23 cellular contexts compared by ENCODE assay signal in the genomic region with DNA sequence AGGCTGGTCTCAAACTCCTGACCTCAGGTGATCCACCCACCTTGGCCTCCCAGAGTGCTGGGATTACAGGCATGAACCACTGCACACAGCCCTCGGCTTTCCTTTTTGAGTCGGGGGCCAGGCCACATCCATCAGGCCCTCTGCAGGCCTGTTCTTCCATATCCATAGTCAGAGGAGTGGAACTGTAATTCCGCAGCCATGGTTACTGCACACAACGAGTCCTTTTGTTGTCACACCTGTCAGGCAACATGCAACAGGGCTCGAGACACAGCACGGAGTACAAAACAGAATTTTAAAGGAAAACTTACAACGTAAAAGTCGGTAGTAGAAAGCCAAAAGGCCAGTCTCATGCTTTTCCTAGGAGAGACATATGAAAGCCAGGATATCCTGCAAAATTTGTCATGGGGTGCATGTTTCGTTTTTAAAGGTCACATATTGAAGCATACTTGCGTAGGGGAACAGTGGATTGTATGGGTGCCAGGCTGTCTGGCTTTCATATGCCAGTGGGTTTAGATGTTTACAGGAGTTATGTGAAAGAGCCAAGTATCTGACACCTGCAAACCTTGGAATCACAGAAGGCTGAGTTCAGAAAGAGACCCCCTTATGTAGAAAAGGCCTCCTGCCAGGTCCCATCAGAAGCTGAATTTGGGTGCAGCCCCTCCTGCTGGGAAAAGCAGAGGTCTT.
A peak's percentile ranks its signal among the peaks of the same experiment; 100 is the strongest.
DNase-seq lines count a peak whose midpoint lies in the region; ATAC-seq and TF ChIP-seq lines count a peak whose summit lies in the region.
"Had no signal": no experiment of that assay in that cellular context is flagged by ENCODE, and none has a peak within 500 bp of the region (broad histone marks: within the 10 kb centered on the region; RNA-seq: fewer than 3 reads in every experiment).

No MANE protein-coding gene starts in this region.

- intact Hi-C loops in OCI-LY7 (cut with micrococcal nuclease; ENCODE audit: unreplicated experiment) = loop anchor here (5.0 kb wide), 2 partner anchors 357 to 662 kb away; no protein-coding TSS in a partner anchor
- intact Hi-C loops in thyroid gland (cut with DNase I) = no loop called here

- ATAC-seq in GM21367 (IDR thresholded peaks at IDR 0.05; ENCODE audit: unreplicated experiment) (no peak), HG03108 (IDR thresholded peaks at IDR 0.05; ENCODE audit: unreplicated experiment) (no peak)
- ATAC-seq: effector memory CD8-positive, alpha-beta T cell; gastroesophageal sphincter; WTC11 had no signal

- H3K4me3 ChIP-seq in OCI-LY7 (ENCODE audit: low read depth, low read length, poor library complexity, severe bottlenecking) = no peak overlapping the region
- H3K4me3 ChIP-seq in thyroid gland (replicated peaks in 1 of 3) = no peak overlapping the region
- H3K4me3 ChIP-seq: esophagus muscularis mucosa, gastroesophageal sphincter, Peyer's patch had no signal

- no peaks in the 10 kb centered on the region for H3K9me2 ChIP-seq in OCI-LY7 (ENCODE audit: insufficient read depth, low read length)

- H3K4me1 ChIP-seq in OCI-LY7 (ENCODE audit: insufficient read depth, low read length, poor library complexity, severe bottlenecking) = peaks cover 91% of the 10 kb centered on the region
- H3K4me1 ChIP-seq in thyroid gland = no peaks in the 10 kb centered on the region
- H3K4me1 ChIP-seq: esophagus muscularis mucosa, Peyer's patch had no signal

- no peaks in the 10 kb centered on the region for H4K20me1 ChIP-seq in OCI-LY7 (ENCODE audit: insufficient read depth, low read length)

- CTCF ChIA-PET in OCI-LY7 (lab: Charles Lee; ENCODE audit: unreplicated experiment) = no interaction called here

- H3K27ac ChIP-seq in OCI-LY7 (ENCODE audit: low read depth, low read length, poor library complexity, severe bottlenecking) = peak overlapping the region; percentile 76
- H3K27ac ChIP-seq in thyroid gland = no peak overlapping the region
- H3K27ac ChIP-seq: brain microvascular endothelial cell, esophagus muscularis mucosa, gastroesophageal sphincter, KMS-11, Peyer's patch had no signal

- BruUV-seq in OCI-LY7 (replicated peaks; lab: Mats Ljungman, UMichigan) = no TSS peak

- WGBS in thyroid gland, 2 donors = 53 to 59% methylated on average over 8 to 10 of the region's 10 CpGs

- peak; percentile 4 to 56 for DNase-seq in NCI-H526 (lab: John Stamatoyannopoulos, UW)
- no peak for DNase-seq in NCI-H526 treated with DMSO at 0.1 percent for 48 hours (lab: John Stamatoyannopoulos, UW)
- DNase-seq in NCI-H2081 treated with DMSO at 0.1 percent for 48 hours (lab: John Stamatoyannopoulos, UW) = peak; percentile 37
- no peak for DNase-seq in OCI-LY7 (ENCODE audit: low spot score)
- peak; percentile 51 to 67 for DNase-seq in thyroid gland
- no peak for DNase-seq in ecto neural progenitor cell (ENCODE audit: low spot score)
- DNase-seq: activated CD4-positive, alpha-beta T cell treated with anti-CD3 and anti-CD28 coated beads, Interleukin-2, amount 50 U/mL, for 4 hours; activated CD8-positive, alpha-beta memory T cell treated with anti-CD3 and anti-CD28 coated beads, Interleukin-2, amount 50 U/mL, for 48 hours; activated effector memory CD4-positive, alpha-beta T cell treated with Interleukin-2 at 50 U/mL for 16 hours; brain microvascular endothelial cell; C1 segment of cervical spinal cord; effector memory CD8-positive, alpha-beta T cell; GF-D8; H7; NCI-H82; nucleus accumbens; Peyer's patch had no signal

- TF ChIP-seq CTCF in OCI-LY7 (conservative IDR thresholded peaks at IDR 0.05; ENCODE audit: low read length) = no peak
- TF ChIP-seq CTCF in thyroid gland (IDR thresholded peaks at IDR 0.05) = peak in 1 of 6 experiments; percentile 25

- TF ChIP-seq POLR2A in thyroid gland (IDR thresholded peaks at IDR 0.05) = no peak

- no peaks in the 10 kb centered on the region for H3K36me3 ChIP-seq in OCI-LY7 (ENCODE audit: insufficient read depth, low read length)
- H3K36me3 ChIP-seq in thyroid gland = no peaks in the 10 kb centered on the region
- H3K36me3 ChIP-seq: brain microvascular endothelial cell, esophagus muscularis mucosa, gastroesophageal sphincter, Peyer's patch had no signal

- POLR2A ChIA-PET in OCI-LY7 (lab: Charles Lee) = interaction anchor here (0.7 to 9.8 kb wide), 3 partner anchors 144 to 350 kb away, joined by 3 to 134 read pairs (median 5); no protein-coding TSS in a partner anchor

- H3K9me3 ChIP-seq in OCI-LY7 (ENCODE audit: low read length) = no peaks in the 10 kb centered on the region
- H3K9me3 ChIP-seq in thyroid gland = no peaks in the 10 kb centered on the region
- H3K9me3 ChIP-seq: esophagus muscularis mucosa, gastroesophageal sphincter, Peyer's patch had no signal

- no peaks in the 10 kb centered on the region for H3K79me2 ChIP-seq in OCI-LY7 (ENCODE audit: insufficient read depth, low read depth, low read length)

- H2AFZ ChIP-seq in OCI-LY7 (ENCODE audit: low read length) = peak overlapping the region; percentile 50; the same call in 1 of the 2 replicates

- peak overlapping the region; percentile 60 for H3K4me2 ChIP-seq in OCI-LY7 (ENCODE audit: low read length)
- H3K4me2 ChIP-seq: KMS-11 had no signal

- H3K27me3 ChIP-seq in thyroid gland = no peaks in the 10 kb centered on the region
- H3K27me3 ChIP-seq: brain microvascular endothelial cell, esophagus muscularis mucosa, gastroesophageal sphincter, Peyer's patch had no signal

Comparison
In these comparisons a context has a peak if more than half of its experiments do, and no peak if none do; other contexts are left out.
1. DNase-seq: peak in NCI-H526 (2 of 2), NCI-H2081 treated with DMSO at 0.1 percent for 48 hours (single experiment) and thyroid gland (2 of 2); none in NCI-H526 treated with DMSO at 0.1 percent for 48 hours (single experiment), OCI-LY7 (single experiment) and ecto neural progenitor cell (single experiment).